In genomic region chr6:35054743-35055130, GRCh38 we compare ENCODE assay signal across 17 cellular contexts.
DNase-seq lines count a peak whose midpoint lies in the region; ATAC-seq and TF ChIP-seq lines count a peak whose summit lies in the region.
"Had no signal": no experiment of that assay in that cellular context is flagged by ENCODE, and none has a peak within 500 bp of the region (broad histone marks: within the 10 kb centered on the region; RNA-seq: fewer than 3 reads in every experiment).

No MANE protein-coding gene starts in this region.

- no peaks in the 10 kb centered on the region for H3K27me3 Mint-ChIP-seq in natural killer cell treated with Interleukin-12 subunit alpha and Interleukin-12 subunit beta and Interleukin-15 and Interleukin-18, amount 100 ng/mL, for 72 hours
- H3K27me3 Mint-ChIP-seq in natural killer cell (ENCODE audit: low read depth in 2 of 2): no peaks in the 10 kb centered on the region
- peaks cover 10% of the 10 kb centered on the region for H3K27me3 Mint-ChIP-seq in glutamatergic neuron (ENCODE audit: unreplicated experiment)
- H3K27me3 Mint-ChIP-seq in activated naive CD4-positive, alpha-beta T cell treated with anti-CD3 and anti-CD28 coated beads for 36 hours (ENCODE audit: low read depth): no peaks in the 10 kb centered on the region

- H3K27ac ChIP-seq in smooth muscle cell (ENCODE audit: low read depth) (peak overlapping the region; percentile 98), uterus (no peak overlapping the region)
- H3K27ac ChIP-seq: C4-2B, KMS-11 had no signal

- H3K36me3 ChIP-seq in smooth muscle cell (ENCODE audit: low read depth) (no peaks in the 10 kb centered on the region), uterus (no peaks in the 10 kb centered on the region)

- H3K4me3 ChIP-seq in smooth muscle cell: no peak overlapping the region
- no peak overlapping the region for H3K4me3 ChIP-seq in uterus
- H3K4me3 ChIP-seq: Peyer's patch had no signal

- peak overlapping the region; percentile 30 for H3K4me2 ChIP-seq in smooth muscle cell
- H3K4me2 ChIP-seq: KMS-11 had no signal

- no peaks in the 10 kb centered on the region for H3K27me3 ChIP-seq in smooth muscle cell (ENCODE audit: low read depth)
- no peaks in the 10 kb centered on the region for H3K27me3 ChIP-seq in uterus
- H3K27me3 ChIP-seq: Peyer's patch had no signal

- ATAC-seq in natural killer cell treated with Interleukin-12 subunit alpha and Interleukin-12 subunit beta and Interleukin-15 and Interleukin-18, amount 100 ng/mL, for 72 hours: no peak
- no peak for ATAC-seq in natural killer cell
- ATAC-seq in GM21825 (IDR thresholded peaks at IDR 0.05; ENCODE audit: unreplicated experiment): no peak

- intact Hi-C loops in natural killer cell (cut with micrococcal nuclease): no loop called here
- intact Hi-C loops in uterus (cut with DNase I; ENCODE audit: low total_unique reads): no loop called here
- intact Hi-C loops in activated naive CD4-positive, alpha-beta T cell treated with anti-CD3 and anti-CD28 coated beads for 36 hours (cut with micrococcal nuclease): no loop called here

- CTCF ChIA-PET in GM10248 (lab: Yijun Ruan, JAX): interaction anchor here (0.8 to 1.0 kb wide), 2 partner anchors 13 to 25 kb away, joined by 3 read pairs; no protein-coding TSS in a partner anchor
- CTCF ChIA-PET in activated naive CD4-positive, alpha-beta T cell treated with anti-CD3 and anti-CD28 coated beads for 36 hours (lab: Charles Lee): no interaction called here

- H3K27ac Mint-ChIP-seq in natural killer cell treated with Interleukin-12 subunit alpha and Interleukin-12 subunit beta and Interleukin-15 and Interleukin-18, amount 100 ng/mL, for 72 hours: no peak overlapping the region
- H3K27ac Mint-ChIP-seq in natural killer cell (no peak overlapping the region), glutamatergic neuron (ENCODE audit: unreplicated experiment) (peak overlapping the region; percentile 96)
- no peak overlapping the region for H3K27ac Mint-ChIP-seq in activated naive CD4-positive, alpha-beta T cell treated with anti-CD3 and anti-CD28 coated beads for 36 hours

- TF ChIP-seq CTCF in natural killer cell (IDR thresholded peaks at IDR 0.05): no peak
- no peak for TF ChIP-seq CTCF in glutamatergic neuron (IDR thresholded peaks at IDR 0.05; ENCODE audit: partially characterized antibody, unreplicated experiment)
- TF ChIP-seq CTCF in smooth muscle cell (IDR thresholded peaks at IDR 0.05; ENCODE audit: borderline replicate concordance, insufficient read depth, poor library complexity, severe bottlenecking): no peak
- TF ChIP-seq CTCF in uterus (IDR thresholded peaks at IDR 0.05): no peak
- TF ChIP-seq CTCF in GM10248 (IDR thresholded peaks at IDR 0.05; ENCODE audit: control extremely low read depth, extremely low read depth, low read depth, missing control alignments): no peak

- no peaks in the 10 kb centered on the region for H3K4me1 Mint-ChIP-seq in natural killer cell treated with Interleukin-12 subunit alpha and Interleukin-12 subunit beta and Interleukin-15 and Interleukin-18, amount 100 ng/mL, for 72 hours (ENCODE audit: low read depth in 2 of 2)
- H3K4me1 Mint-ChIP-seq in natural killer cell: no peaks in the 10 kb centered on the region
- peaks cover 31% of the 10 kb centered on the region for H3K4me1 Mint-ChIP-seq in glutamatergic neuron (ENCODE audit: low read depth, unreplicated experiment)
- H3K4me1 Mint-ChIP-seq in activated naive CD4-positive, alpha-beta T cell treated with anti-CD3 and anti-CD28 coated beads for 36 hours (ENCODE audit: low read depth): peaks cover 3% of the 10 kb centered on the region

- peak overlapping the region; percentile 69 for H3K9ac ChIP-seq in smooth muscle cell (ENCODE audit: low read depth)
- H3K9ac ChIP-seq: KMS-11 had no signal

- WGBS in smooth muscle cell (ENCODE audit: low lambda C conversion rate): 79% methylated on average over 1 of the region's 1 CpG

- TF ChIP-seq POLR2A in uterus (IDR thresholded peaks at IDR 0.05): no peak

- H3K9me3 ChIP-seq in smooth muscle cell (replicated peaks; ENCODE audit: low read depth) (no peaks in the 10 kb centered on the region), uterus (no peaks in the 10 kb centered on the region)
- H3K9me3 ChIP-seq: Peyer's patch had no signal

- H3K4me3 Mint-ChIP-seq in natural killer cell treated with Interleukin-12 subunit alpha and Interleukin-12 subunit beta and Interleukin-15 and Interleukin-18, amount 100 ng/mL, for 72 hours: no peak overlapping the region
- no peak overlapping the region for H3K4me3 Mint-ChIP-seq in natural killer cell
- H3K4me3 Mint-ChIP-seq in glutamatergic neuron (ENCODE audit: unreplicated experiment): no peak overlapping the region
- no peak overlapping the region for H3K4me3 Mint-ChIP-seq in activated naive CD4-positive, alpha-beta T cell treated with anti-CD3 and anti-CD28 coated beads for 36 hours

- H3K79me2 ChIP-seq in smooth muscle cell (ENCODE audit: low read depth): peaks cover 28% of the 10 kb centered on the region

- POLR2A ChIA-PET in GM10248 (lab: Yijun Ruan, JAX): no interaction called here

- H3K4me1 ChIP-seq in smooth muscle cell (ENCODE audit: low read depth) (peaks cover 43% of the 10 kb centered on the region), uterus (no peaks in the 10 kb centered on the region)

- H3K9me3 Mint-ChIP-seq in natural killer cell treated with Interleukin-12 subunit alpha and Interleukin-12 subunit beta and Interleukin-15 and Interleukin-18, amount 100 ng/mL, for 72 hours: no peaks in the 10 kb centered on the region
- H3K9me3 Mint-ChIP-seq in natural killer cell: no peaks in the 10 kb centered on the region
- H3K9me3 Mint-ChIP-seq in glutamatergic neuron (ENCODE audit: unreplicated experiment): peaks cover 20% of the 10 kb centered on the region
- H3K9me3 Mint-ChIP-seq in activated naive CD4-positive, alpha-beta T cell treated with anti-CD3 and anti-CD28 coated beads for 36 hours: no peaks in the 10 kb centered on the region

- DNase-seq in natural killer cell treated with Interleukin-12 subunit alpha and Interleukin-12 subunit beta and Interleukin-15 and Interleukin-18, amount 100 ng/mL, for 72 hours (ENCODE audit: low spot score): peak; percentile 55
- no peak for DNase-seq in natural killer cell
- DNase-seq in glutamatergic neuron: no peak
- DNase-seq in smooth muscle cell (lab: John Stamatoyannopoulos, UW; ENCODE audit: unreplicated experiment): no peak
- no peak for DNase-seq in uterus
- DNase-seq in GM10248 (ENCODE audit: extremely low spot score): no peak
- no peak for DNase-seq in activated naive CD4-positive, alpha-beta T cell treated with anti-CD3 and anti-CD28 coated beads for 36 hours
- DNase-seq: NCI-H1105, NCI-H146, NCI-H2029 treated with DMSO at 0.1 percent for 48 hours, NCI-H345, NCI-H524 treated with DMSO at 0.1 percent for 48 hours, NCI-H82 had no signal

- peaks cover 60% of the 10 kb centered on the region for H3F3A ChIP-seq in smooth muscle cell (ENCODE audit: low read depth)

- H2AFZ ChIP-seq in smooth muscle cell (ENCODE audit: low read depth): no peak overlapping the region

- no peaks in the 10 kb centered on the region for H3K36me3 Mint-ChIP-seq in natural killer cell treated with Interleukin-12 subunit alpha and Interleukin-12 subunit beta and Interleukin-15 and Interleukin-18, amount 100 ng/mL, for 72 hours
- H3K36me3 Mint-ChIP-seq in natural killer cell (no peaks in the 10 kb centered on the region), glutamatergic neuron (ENCODE audit: unreplicated experiment) (no peaks in the 10 kb centered on the region)
- H3K36me3 Mint-ChIP-seq in activated naive CD4-positive, alpha-beta T cell treated with anti-CD3 and anti-CD28 coated beads for 36 hours (ENCODE audit: low read depth): no peaks in the 10 kb centered on the region

- H4K20me1 ChIP-seq in smooth muscle cell (ENCODE audit: low read depth): no peaks in the 10 kb centered on the region
